22 cellular contexts compared by ENCODE assay signal in the genomic region with DNA sequence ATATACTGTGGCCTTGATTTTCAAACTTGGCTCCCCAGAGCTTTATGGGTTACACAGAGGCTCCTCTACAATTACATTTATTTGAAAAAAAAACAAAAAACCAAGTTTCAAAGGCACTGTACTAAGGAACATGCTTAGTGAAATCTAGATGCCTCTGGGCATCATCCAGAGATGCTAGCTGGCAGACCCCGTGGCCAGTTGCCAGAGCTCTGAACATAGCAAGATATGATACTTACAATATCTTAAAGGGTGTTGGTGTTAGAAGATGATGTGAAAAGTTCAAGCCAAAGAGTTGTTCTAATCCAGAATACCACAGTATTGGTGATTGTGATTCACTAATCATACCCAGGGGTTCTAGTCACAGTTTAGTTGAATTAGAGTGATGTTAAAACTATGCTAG.
A peak's percentile ranks its signal among the peaks of the same experiment; 100 is the strongest.
DNase-seq lines count a peak whose midpoint lies in the region; ATAC-seq, FAIRE-seq and TF ChIP-seq lines count a peak whose summit lies in the region.
"Had no signal": no experiment of that assay in that cellular context is flagged by ENCODE, and none has a peak within 500 bp of the region (broad histone marks: within the 10 kb centered on the region; RNA-seq: fewer than 3 reads in every experiment).

No MANE protein-coding gene starts in this region.

- peaks cover 30% of the 10 kb centered on the region for H3K36me3 ChIP-seq in GM23248 (ENCODE audit: low read depth)
- H3K36me3 ChIP-seq in adrenal gland (replicated peaks in 1 of 2): peaks cover 0 to 30% of the 10 kb centered on the region in 2 donors
- H3K36me3 ChIP-seq: BE2C had no signal

- WGBS in GM23248 (ENCODE audit: low coverage in 1 of 2, low lambda C conversion rate in 2 of 2, missing lambda C conversion rate in 2 of 2), 2 experiments: 42 to 50% methylated on average over 1 of the region's 1 CpG
- WGBS in adrenal gland, 4 donors: 88 to 100% (median 91%) methylated on average over 1 of the region's 1 CpG

- no peaks in the 10 kb centered on the region for H3K4me1 Mint-ChIP-seq in HFFc6 (ENCODE audit: low read depth)
- H3K4me1 Mint-ChIP-seq: CD14-positive monocyte; CD8-positive, alpha-beta memory T cell had no signal

- no peaks in the 10 kb centered on the region for H3K9me3 ChIP-seq in GM23248 (ENCODE audit: low read depth)
- no peaks in the 10 kb centered on the region for H3K9me3 ChIP-seq in adrenal gland (replicated peaks in 1 of 3)
- H3K9me3 ChIP-seq: A549, BE2C had no signal

- no peaks in the 10 kb centered on the region for H3K4me1 ChIP-seq in GM23248 (ENCODE audit: insufficient read depth)
- no peaks in the 10 kb centered on the region for H3K4me1 ChIP-seq in adrenal gland (replicated peaks in 1 of 2)
- H3K4me1 ChIP-seq: A549, BE2C had no signal

- no peak for TF ChIP-seq POLR2A in adrenal gland (IDR thresholded peaks at IDR 0.05)

- H3K4me3 Mint-ChIP-seq in HFFc6: no peak overlapping the region
- H3K4me3 Mint-ChIP-seq: CD14-positive monocyte; CD4-positive, alpha-beta T cell; CD8-positive, alpha-beta memory T cell had no signal

- no peaks in the 10 kb centered on the region for H3K79me2 ChIP-seq in GM23248 (ENCODE audit: insufficient read depth)

- no peak for ATAC-seq in left cardiac atrium
- ATAC-seq: A549 had no signal

- no peak overlapping the region for H3K27ac Mint-ChIP-seq in HFFc6
- H3K27ac Mint-ChIP-seq: CD14-positive monocyte; CD4-positive, alpha-beta T cell had no signal

- no peaks in the 10 kb centered on the region for H4K20me1 ChIP-seq in GM23248 (ENCODE audit: insufficient read depth)

- H3K4me2 ChIP-seq in GM23248 (ENCODE audit: unreplicated experiment): no peak overlapping the region
- H3K4me2 ChIP-seq: A549; BLaER1 treated with 17β-estradiol and CSF1 and Interleukin-3, amounts not matched to agents 10 nM and 100 nM had no signal

- no peak for TF ChIP-seq CTCF in D721Med (IDR thresholded peaks at IDR 0.05; ENCODE audit: insufficient read depth, missing control alignments)
- TF ChIP-seq CTCF in adrenal gland (IDR thresholded peaks at IDR 0.05): no peak
- no peak for TF ChIP-seq CTCF in HFFc6 (IDR thresholded peaks at IDR 0.05)

- no peak overlapping the region for H2AFZ ChIP-seq in GM23248

- in situ Hi-C loops in GM23248 (cut with MboI): no loop called here

- DNase-seq in left cardiac atrium (peak; percentile 19), cardiac septum (ENCODE audit: low spot score) (no peak), D721Med (ENCODE audit: insufficient read length, low spot score) (no peak), GM23248 (peak; percentile 2), adrenal gland (no peak), HFFc6 (no peak)
- DNase-seq in activated CD4-positive, alpha-beta T cell treated with anti-CD3 and anti-CD28 coated beads, Interleukin-2, amount 50 U/mL, for 1 hour: no peak
- DNase-seq: 8988T; ACHN; AML-193; BE2C; CD4-positive, alpha-beta T cell; CD8-positive, alpha-beta memory T cell; DMS153; DND-41; GOT3; H7; HCEC 1CT had no signal

- peak; percentile 82 for FAIRE-seq in D721Med (lab: Jason Lieb, UNC)
- FAIRE-seq: A549, G401.6 had no signal

- no peaks in the 10 kb centered on the region for H3F3A ChIP-seq in GM23248 (ENCODE audit: insufficient read depth)

- no peaks in the 10 kb centered on the region for H3K9me2 ChIP-seq in GM23248 (ENCODE audit: insufficient read depth)

- H3K27me3 ChIP-seq in GM23248 (replicated peaks; ENCODE audit: insufficient read depth): no peaks in the 10 kb centered on the region
- H3K27me3 ChIP-seq in adrenal gland: no peaks in the 10 kb centered on the region
- H3K27me3 ChIP-seq: BE2C; BLaER1 treated with 17β-estradiol and CSF1 and Interleukin-3, amounts not matched to agents 10 nM and 100 nM had no signal

- H3K27me3 Mint-ChIP-seq in HFFc6 (ENCODE audit: insufficient read depth): no peaks in the 10 kb centered on the region
- H3K27me3 Mint-ChIP-seq: CD4-positive, alpha-beta T cell; CD8-positive, alpha-beta memory T cell had no signal

- no peak overlapping the region for H3K9ac ChIP-seq in GM23248
- H3K9ac ChIP-seq: BLaER1 treated with 17β-estradiol and CSF1 and Interleukin-3, amounts not matched to agents 10 nM and 100 nM had no signal

- H3K4me3 ChIP-seq in GM23248 (no peak overlapping the region), adrenal gland (no peak overlapping the region)
- H3K4me3 ChIP-seq: A549; BLaER1 treated with 17β-estradiol and CSF1 and Interleukin-3, amounts not matched to agents 10 nM and 100 nM had no signal

- no peak overlapping the region for H3K27ac ChIP-seq in GM23248
- H3K27ac ChIP-seq in adrenal gland: no peak overlapping the region
- H3K27ac ChIP-seq: A549; BLaER1 treated with 17β-estradiol and CSF1 and Interleukin-3, amounts not matched to agents 10 nM and 100 nM had no signal

- no peaks in the 10 kb centered on the region for H3K9me3 Mint-ChIP-seq in HFFc6
- H3K9me3 Mint-ChIP-seq: CD14-positive monocyte; CD4-positive, alpha-beta T cell; CD8-positive, alpha-beta memory T cell had no signal

- peaks cover 12% of the 10 kb centered on the region; the same call in 1 of the 2 replicates for H3K36me3 Mint-ChIP-seq in HFFc6 (ENCODE audit: low read depth)

- intact Hi-C loops in left cardiac atrium (cut with DNase I) (no loop called here), cardiac septum (cut with DNase I) (no loop called here), adrenal gland (cut with DNase I) (no loop called here)

Comparison
In these comparisons a context has a peak if more than half of its experiments do, and no peak if none do; other contexts are left out.
1. DNase-seq: peak in left cardiac atrium (single experiment) and GM23248 (single experiment); none in cardiac septum (single experiment), D721Med (single experiment), adrenal gland (0 of 7), HFFc6 (single experiment) and activated CD4-positive, alpha-beta T cell treated with anti-CD3 and anti-CD28 coated beads, Interleukin-2, amount 50 U/mL, for 1 hour (single experiment).